Comparison of ENCODE assay signal across 1 cellular context in genomic region chr16:84072014-84072413, GRCh38.
TF ChIP-seq lines count a peak whose summit lies in the region.

No MANE protein-coding gene starts in this region.

TF ChIP-seq in SK-N-SH treated with all-trans-retinoic acid at 6 μM for 48 hours, 23 proteins besides CTCF, POLR2A, EP300 and RAD21:
- no peak for TF ChIP-seq RARB (CRISPR knock-in tag; IDR thresholded peaks at IDR 0.05)
- no peak for TF ChIP-seq ZFP3 (CRISPR knock-in tag; IDR thresholded peaks at IDR 0.05)
- no peak for TF ChIP-seq PATZ1 (CRISPR knock-in tag; IDR thresholded peaks at IDR 0.05; ENCODE audit: borderline replicate concordance)
- TF ChIP-seq TSHZ2 (CRISPR knock-in tag; IDR thresholded peaks at IDR 0.05), result no peak
- TF ChIP-seq TCF4 (CRISPR knock-in tag; IDR thresholded peaks at IDR 0.05; ENCODE audit: borderline replicate concordance), result no peak
- TF ChIP-seq ZNF565 (CRISPR knock-in tag; conservative IDR thresholded peaks at IDR 0.05; ENCODE audit: low read depth), result no peak
- TF ChIP-seq ESRRG (CRISPR knock-in tag; IDR thresholded peaks at IDR 0.05), result no peak
- TF ChIP-seq BACH2 (CRISPR knock-in tag; IDR thresholded peaks at IDR 0.05; ENCODE audit: borderline replicate concordance), result no peak
- no peak for TF ChIP-seq PPARA (CRISPR knock-in tag; IDR thresholded peaks at IDR 0.05; ENCODE audit: borderline replicate concordance)
- TF ChIP-seq POU6F1 (CRISPR knock-in tag; IDR thresholded peaks at IDR 0.05; ENCODE audit: borderline replicate concordance, low read depth), result no peak
- no peak for TF ChIP-seq ZC3H10 (CRISPR knock-in tag; IDR thresholded peaks at IDR 0.05)
- TF ChIP-seq TOX (CRISPR knock-in tag; IDR thresholded peaks at IDR 0.05; ENCODE audit: borderline replicate concordance), result no peak
- no peak for TF ChIP-seq ZNF70 (CRISPR knock-in tag; IDR thresholded peaks at IDR 0.05)
- no peak for TF ChIP-seq ISL1 (CRISPR knock-in tag; IDR thresholded peaks at IDR 0.05)
- no peak for TF ChIP-seq ZNF8 (CRISPR knock-in tag; IDR thresholded peaks at IDR 0.05)
- no peak for TF ChIP-seq ARNTL (CRISPR knock-in tag; IDR thresholded peaks at IDR 0.05; ENCODE audit: borderline replicate concordance, low read depth)
TF ChIP-seq in SK-N-SH treated with all-trans-retinoic acid at 6 μM for 48 hours: peak in this region for 0.
